1 cellular context compared by ENCODE assay signal in genomic region chr17:30382345-30382744, GRCh38.
TF ChIP-seq lines count a peak whose summit lies in the region.

No MANE protein-coding gene starts in this region.

TF ChIP-seq in HEK293, 187 proteins besides CTCF, POLR2A, EP300 and RAD21 (continued from another document):
- TF ChIP-seq ZNF692 (tag by site-specific recombination; IDR thresholded peaks at IDR 0.05), result no peak
- peak; percentile 56 for TF ChIP-seq PRDM6 (tag by site-specific recombination; IDR thresholded peaks at IDR 0.05)
- TF ChIP-seq ZBTB26 (tag by site-specific recombination; optimal IDR thresholded peaks at IDR 0.05), result no peak
- no peak for TF ChIP-seq ZNF341 (tag by site-specific recombination; IDR thresholded peaks at IDR 0.05; ENCODE audit: low read depth)
- peak; percentile 65; the same call in 1 of the 2 replicates for TF ChIP-seq PRDM1 (tag by site-specific recombination; IDR thresholded peaks at IDR 0.05)
